14 cellular contexts compared by ENCODE assay signal in genomic region chr10:73665581-73665980, GRCh38. TPM values are rescaled to one million over a fixed set of nuclear protein-coding genes. Genes with fewer than 3 reads are reported as not detected.
"Had no signal": no experiment of that assay in that cellular context is flagged by ENCODE, and none has a peak within 500 bp of the region (broad histone marks: within the 10 kb centered on the region; RNA-seq: fewer than 3 reads in every experiment).

No MANE protein-coding gene starts in this region.

RNA-seq across cellular contexts. Expression of gene SYNPO2L, which starts 9.8 kb away (rescaled TPM):
- total RNA-seq: natural killer cell, occipital lobe, pulmonary artery endothelial cell, sciatic nerve, smooth muscle cell, stomach, subcutaneous adipose tissue, temporal lobe, thoracic aorta, thyroid gland, tibial nerve had no signal
- polyA plus RNA-seq: neural cell had no signal

RNA-seq across cellular contexts. Expression of gene MYOZ1, which starts 24.3 kb away (rescaled TPM):
- total RNA-seq: natural killer cell, osteoblast, pulmonary artery endothelial cell, temporal lobe, vagina had no signal
